Comparison of ENCODE assay signal across 7 cellular contexts in genomic region chr17:59521465-59522126, GRCh38. TPM values are rescaled to one million over a fixed set of nuclear protein-coding genes. Genes with fewer than 3 reads are reported as not detected.
DNase-seq lines count a peak whose midpoint lies in the region; ATAC-seq, FAIRE-seq and TF ChIP-seq lines count a peak whose summit lies in the region.

No MANE protein-coding gene starts in this region.

- no peak for ATAC-seq in GM21390 (IDR thresholded peaks at IDR 0.05; ENCODE audit: unreplicated experiment)

- no peak overlapping the region for H3K27ac ChIP-seq in breast epithelium
- H3K27ac ChIP-seq in keratinocyte (ENCODE audit: control insufficient read depth, insufficient read depth, low read length), result no peak overlapping the region

- H3K79me2 ChIP-seq in keratinocyte (ENCODE audit: control insufficient read depth, insufficient read depth, low read length), result no peaks in the 10 kb centered on the region

- H3K4me3 ChIP-seq in WI38 (ENCODE audit: low read depth, low read length) (no peak overlapping the region), breast epithelium (no peak overlapping the region), keratinocyte (ENCODE audit: control insufficient read depth in 2 of 3, extremely low read depth in 1 of 3, insufficient read depth in 2 of 3, low read depth in 1 of 3, low read length in 3 of 3) (no peak overlapping the region)

- intact Hi-C loops in breast epithelium (cut with DNase I; ENCODE audit: low total_unique reads), result no loop called here

- FAIRE-seq in keratinocyte (lab: Jason Lieb, UNC), result peak; percentile 56

- H3K4me2 ChIP-seq in keratinocyte (ENCODE audit: control insufficient read depth, extremely low read depth, insufficient read depth, low read depth, low read length), result no peak overlapping the region

- no peaks in the 10 kb centered on the region for H3K36me3 ChIP-seq in breast epithelium
- no peaks in the 10 kb centered on the region for H3K36me3 ChIP-seq in keratinocyte (ENCODE audit: control insufficient read depth in 2 of 2, extremely low read depth in 1 of 2, insufficient read depth in 2 of 2, low read length in 2 of 2)

- dilution Hi-C loops in keratinocyte (cut with MboI; ENCODE audit: extremely low pct_ligation_motif_present, low sequenced_read_pairs), result no loop called here

- peak overlapping the region; percentile 39 for H2AFZ ChIP-seq in keratinocyte (ENCODE audit: control insufficient read depth, low read length)

- H4K20me1 ChIP-seq in keratinocyte (ENCODE audit: control insufficient read depth, extremely low read depth, insufficient read depth, low read length), result no peaks in the 10 kb centered on the region

- H3K9me1 ChIP-seq in keratinocyte (ENCODE audit: control insufficient read depth, extremely low read depth, insufficient read depth, low read length), result no peaks in the 10 kb centered on the region

- H3K9me3 ChIP-seq in breast epithelium, result no peaks in the 10 kb centered on the region
- H3K9me3 ChIP-seq in keratinocyte (ENCODE audit: control insufficient read depth, low read depth, low read length), result no peaks in the 10 kb centered on the region

- DNase-seq in NCI-H1694 treated with DMSO at 0.1 percent for 48 hours (lab: John Stamatoyannopoulos, UW), result peak; percentile 50
- peak in 1 of 2 donors; percentile 53 for DNase-seq in breast epithelium (ENCODE audit: low spot score in 2 of 2)
- DNase-seq in keratinocyte (ENCODE audit: low read depth, low spot score), result no peak
- DNase-seq in stimulated activated CD4-positive, alpha-beta T cell treated with anti-CD3 and anti-CD28 coated beads, Interleukin-4, amount 100 ng/mL, for 1 hour, result peak; percentile 55

- peak; percentile 88 for TF ChIP-seq CTCF in GM12873 (IDR thresholded peaks at IDR 0.05; ENCODE audit: insufficient read depth, low read depth, low read length, missing control alignments)
- TF ChIP-seq CTCF in WI38 (IDR thresholded peaks at IDR 0.05; ENCODE audit: low read depth, low read length), result peak; percentile 86
- peak; percentile 64 to 80 (median 65) for TF ChIP-seq CTCF in breast epithelium (IDR thresholded peaks at IDR 0.05)
- TF ChIP-seq CTCF in keratinocyte (optimal IDR thresholded peaks at IDR 0.05 in 1 of 3, IDR thresholded peaks at IDR 0.05 in 1 of 3, conservative IDR thresholded peaks at IDR 0.05 in 1 of 3; ENCODE audit: extremely low read depth in 1 of 3, insufficient read depth in 2 of 3, low read length in 3 of 3), result peak; percentile 85 to 91 (median 88)

- H3K27me3 ChIP-seq in breast epithelium, result no peaks in the 10 kb centered on the region
- H3K27me3 ChIP-seq in keratinocyte (ENCODE audit: control insufficient read depth, extremely low read depth, insufficient read depth, low read length), result peaks cover 3% of the 10 kb centered on the region

- TF ChIP-seq POLR2A in breast epithelium (IDR thresholded peaks at IDR 0.05), result no peak

- no peak overlapping the region for H3K9ac ChIP-seq in keratinocyte (ENCODE audit: control insufficient read depth, extremely low read depth, insufficient read depth, low read length)

- H3K4me1 ChIP-seq in breast epithelium, result no peaks in the 10 kb centered on the region
- no peaks in the 10 kb centered on the region for H3K4me1 ChIP-seq in keratinocyte (ENCODE audit: control insufficient read depth, extremely low read depth, insufficient read depth, low read length)

RNA-seq across cellular contexts. Expression of gene DHX40, which starts 43.8 kb away (rescaled TPM):
- 10 to 100 TPM; 48.5 to 60.9 (median 56.3) TPM for total RNA-seq in breast epithelium
- polyA plus RNA-seq in keratinocyte, result 19.6 to 30.7 TPM (median 20.4 TPM) in 3 replicates
- 14.3 TPM for polyA plus RNA-seq in keratinocyte (2011; ENCODE audit: low read depth)
- polyA plus RNA-seq in keratinocyte (2011; cell fraction: cytosol; rRNA removed), result 16.0 and 26.7 TPM in 2 replicates
- 15.2 and 21.2 TPM in 2 replicates for polyA plus RNA-seq in keratinocyte (2011; cell fraction: nucleus; rRNA removed)
- polyA plus RNA-seq in keratinocyte (2012; ENCODE audit: low replicate concordance), result 16.0 and 19.8 TPM in 2 replicates
- polyA minus RNA-seq in keratinocyte, result 8.2 to 29.9 TPM (median 16.9 TPM) in 3 replicates
- 53.7 TPM for polyA minus RNA-seq in keratinocyte (2011; cell fraction: cytosol; rRNA and poly(A)+ RNA removed)
- polyA minus RNA-seq in keratinocyte (2011; cell fraction: nucleus; rRNA and poly(A)+ RNA removed), result 12.2 and 19.3 TPM in 2 replicates
